Comparison of ENCODE assay signal across 8 cellular contexts in the genomic region with DNA sequence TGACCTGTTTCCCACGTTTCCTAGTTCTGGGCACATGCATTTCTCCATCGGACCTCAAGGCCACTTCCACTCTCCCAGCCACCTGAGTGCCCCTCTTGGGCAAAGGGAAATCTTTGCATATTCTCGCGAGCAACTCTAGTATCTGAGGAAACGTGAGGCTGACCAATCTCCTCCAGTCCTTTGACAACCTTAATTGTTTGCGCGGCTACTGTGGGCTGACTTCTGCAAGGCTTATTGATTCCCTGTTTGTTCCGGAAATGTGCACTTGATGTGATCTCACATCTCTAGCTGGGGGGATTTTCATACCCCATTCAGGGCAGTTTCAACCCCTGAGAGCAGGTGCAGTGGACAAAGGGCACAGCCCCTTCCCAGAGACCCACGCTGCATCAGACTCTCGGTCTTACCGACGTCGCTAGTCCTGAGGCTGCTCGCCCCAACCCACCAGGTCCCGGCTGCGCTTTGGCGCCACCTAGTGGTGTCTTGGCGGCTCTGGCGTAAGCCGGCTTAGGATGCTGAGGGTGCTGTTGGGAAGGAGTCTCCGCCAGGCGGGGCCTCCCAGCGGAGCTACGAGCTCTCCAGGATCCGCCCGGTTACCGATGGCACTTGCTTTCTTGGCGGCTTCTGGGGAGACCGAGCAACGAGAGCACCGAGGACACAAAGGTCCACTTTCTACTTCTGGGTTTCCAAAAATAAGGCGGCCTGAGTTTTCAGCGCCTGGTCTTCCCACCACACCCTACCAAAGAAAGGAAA. TPM values are rescaled to one million over a fixed set of nuclear protein-coding genes. Genes with fewer than 3 reads are reported as not detected.
DNase-seq lines count a peak whose midpoint lies in the region; ATAC-seq and TF ChIP-seq lines count a peak whose summit lies in the region.

No MANE protein-coding gene starts in this region.

- DNase-seq in CD1c-positive myeloid dendritic cell (ENCODE audit: extremely low spot score) (peak; percentile 91), NCI-H69 (lab: John Stamatoyannopoulos, UW) (peak; percentile 85), dermis microvascular lymphatic vessel endothelial cell (ENCODE audit: low read depth in 2 of 2) (peak; percentile 47 to 85), right lobe of liver (peak; percentile 88 to 90 (median 89))
- DNase-seq in activated CD4-positive, alpha-beta T cell treated with anti-CD3 and anti-CD28 coated beads, Interleukin-2, amount 50 U/mL, for 24 hours (ENCODE audit: low read depth in 1 of 2, low spot score in 1 of 2) = peak; percentile 73 to 82
- peak; percentile 83 to 86 for DNase-seq in stimulated activated CD4-positive, alpha-beta T cell treated with anti-CD3 and anti-CD28 coated beads, Interleukin-4, amount 100 ng/mL, for 48 hours (ENCODE audit: low read depth in 2 of 2)

- no peaks in the 10 kb centered on the region for H3K27me3 ChIP-seq in right lobe of liver

- peak overlapping the region in 1 of 3 donors; percentile 15 for H3K4me3 ChIP-seq in right lobe of liver

- no peak overlapping the region for H3K27ac ChIP-seq in right lobe of liver

- H3K9me3 ChIP-seq in right lobe of liver = no peaks in the 10 kb centered on the region

- H3K36me3 ChIP-seq in right lobe of liver = no peaks in the 10 kb centered on the region

- peak; percentile 88 to 100 (median 100) for TF ChIP-seq CTCF in right lobe of liver (IDR thresholded peaks at IDR 0.05)

- no peak for TF ChIP-seq POLR2A in right lobe of liver (IDR thresholded peaks at IDR 0.05)

- peak; percentile 88 for ATAC-seq in GM19372 (IDR thresholded peaks at IDR 0.05; ENCODE audit: low read depth, unreplicated experiment)
- ATAC-seq in HG03469 (IDR thresholded peaks at IDR 0.05; ENCODE audit: unreplicated experiment) = peak; percentile 92
- ATAC-seq in right lobe of liver = peak; percentile 99

- intact Hi-C loops in right lobe of liver (cut with DNase I) = loop anchor here in 1 of 2 donors (5.0 kb wide), 1 partner anchor 95 kb away; no protein-coding TSS in a partner anchor

- peaks cover 0 to 5% (median 0%) of the 10 kb centered on the region in 4 donors for H3K4me1 ChIP-seq in right lobe of liver

- WGBS in right lobe of liver (ENCODE audit: insufficient coverage, low coverage, low lambda C conversion rate, missing lambda C conversion rate) = 4% methylated on average over 19 of the region's 33 CpGs

RNA-seq across cellular contexts. Expression of gene SPR, which starts 24.8 kb away (rescaled TPM):
- total RNA-seq in dermis microvascular lymphatic vessel endothelial cell (33.9 and 45.8 TPM in 2 replicates), right lobe of liver (10 to 100 TPM; 48.6 to 90.2 (median 68.5) TPM)

RNA-seq across cellular contexts. Expression of gene EXOC6B, which starts 36.6 kb away (rescaled TPM):
- total RNA-seq in dermis microvascular lymphatic vessel endothelial cell (12.1 and 18.7 TPM in 2 replicates), right lobe of liver (10 to 100 TPM in 2 of 6 experiments, 1 to 10 TPM in 4; 7.8 to 15.1 (median 9.1) TPM)

RNA-seq across cellular contexts. Expression of gene EMX1, which starts 54.9 kb away (rescaled TPM):
- total RNA-seq in dermis microvascular lymphatic vessel endothelial cell = not detected in 2 replicates
- total RNA-seq in right lobe of liver = under 1 TPM in 3 of 6 experiments, not detected in 3; 0.25 to 0.49 (median 0.29) TPM
